ENCODE assay signal across 10 cellular contexts in genomic region chr9:101601904-101602765, GRCh38.
DNase-seq lines count a peak whose midpoint lies in the region; ATAC-seq and TF ChIP-seq lines count a peak whose summit lies in the region.
"Had no signal": no experiment of that assay in that cellular context is flagged by ENCODE, and none has a peak within 500 bp of the region (broad histone marks: within the 10 kb centered on the region; RNA-seq: fewer than 3 reads in every experiment).

No MANE protein-coding gene starts in this region.

- in situ Hi-C loops in astrocyte of the cerebellum (cut with HindIII; ENCODE audit: low sequenced_read_pairs), result no loop called here

- no peaks in the 10 kb centered on the region for H3K27me3 Mint-ChIP-seq in activated naive CD4-positive, alpha-beta T cell treated with anti-CD3 and anti-CD28 coated beads, Interleukin-2, amount 50 U/mL, for 24 hours
- H3K27me3 Mint-ChIP-seq in activated naive CD4-positive, alpha-beta T cell treated with anti-CD3 and anti-CD28 coated beads, Interleukin-2, amount 10 ng/mL, durations not matched to agents 7 days and 5 days, result peaks cover 16% of the 10 kb centered on the region

- TF ChIP-seq CTCF in astrocyte of the cerebellum (IDR thresholded peaks at IDR 0.05; ENCODE audit: low read depth, low read length, missing control alignments), result peak; percentile 69

- H3K27ac Mint-ChIP-seq in activated naive CD4-positive, alpha-beta T cell treated with anti-CD3 and anti-CD28 coated beads, Interleukin-2, amount 50 U/mL, for 24 hours, result no peak overlapping the region
- H3K27ac Mint-ChIP-seq in activated naive CD4-positive, alpha-beta T cell treated with anti-CD3 and anti-CD28 coated beads, Interleukin-2, amount 10 ng/mL, durations not matched to agents 7 days and 5 days, result no peak overlapping the region
- H3K27ac Mint-ChIP-seq: stimulated activated naive CD8-positive, alpha-beta T cell treated with anti-CD3 and anti-CD28 coated beads, Interleukin-15, Interleukin-2, amounts not matched to agents 100 ng/mL and 50 ng/mL, for 24 hours had no signal

- no peak overlapping the region for H3K4me3 ChIP-seq in astrocyte of the cerebellum (ENCODE audit: low read depth, low read length)

- DNase-seq in activated naive CD4-positive, alpha-beta T cell treated with anti-CD3 and anti-CD28 coated beads, Interleukin-2, amount 10 ng/mL, durations not matched to agents 7 days and 5 days, result no peak
- DNase-seq in NCI-H2196 (lab: John Stamatoyannopoulos, UW; ENCODE audit: unreplicated experiment) (peak; percentile 22), astrocyte of the cerebellum (ENCODE audit: low read depth) (peak; percentile 31), iPS DF 4.7 (ENCODE audit: extremely low read depth, low spot score) (peak; percentile 62)
- no peak for DNase-seq in stimulated activated naive CD8-positive, alpha-beta T cell treated with anti-CD3 and anti-CD28 coated beads, Interleukin-15, Interleukin-2, amounts not matched to agents 100 U/mL and 50 U/mL, for 24 hours

- ATAC-seq in HG02885 (IDR thresholded peaks at IDR 0.05; ENCODE audit: poor library complexity, unreplicated experiment), result peak; percentile 77
- peak; percentile 36 for ATAC-seq in stimulated activated naive CD8-positive, alpha-beta T cell treated with anti-CD3 and anti-CD28 coated beads, Interleukin-15, Interleukin-2, amounts not matched to agents 100 U/mL and 50 U/mL, for 24 hours
- ATAC-seq in HG03097 (IDR thresholded peaks at IDR 0.05; ENCODE audit: low FRiP score, unreplicated experiment), result no peak

- CTCF ChIA-PET in activated naive CD4-positive, alpha-beta T cell treated with anti-CD3 and anti-CD28 coated beads, Interleukin-2, amount 10 ng/mL, durations not matched to agents 7 days and 5 days (lab: Charles Lee), result interaction anchor here (0.8 to 1.3 kb wide), 4 partner anchors 9 to 143 kb away, joined by 3 to 5 read pairs (median 3); no protein-coding TSS in a partner anchor

- peaks cover 5% of the 10 kb centered on the region for H3K4me1 Mint-ChIP-seq in activated naive CD4-positive, alpha-beta T cell treated with anti-CD3 and anti-CD28 coated beads, Interleukin-2, amount 50 U/mL, for 24 hours
- H3K4me1 Mint-ChIP-seq in activated naive CD4-positive, alpha-beta T cell treated with anti-CD3 and anti-CD28 coated beads, Interleukin-2, amount 10 ng/mL, durations not matched to agents 7 days and 5 days, result no peaks in the 10 kb centered on the region
- H3K4me1 Mint-ChIP-seq: central memory CD8-positive, alpha-beta T cell had no signal

- peak overlapping the region; percentile 64 for H3K4me3 Mint-ChIP-seq in activated naive CD4-positive, alpha-beta T cell treated with anti-CD3 and anti-CD28 coated beads, Interleukin-2, amount 50 U/mL, for 24 hours
- H3K4me3 Mint-ChIP-seq in activated naive CD4-positive, alpha-beta T cell treated with anti-CD3 and anti-CD28 coated beads, Interleukin-2, amount 10 ng/mL, durations not matched to agents 7 days and 5 days, result no peak overlapping the region
- H3K4me3 Mint-ChIP-seq: central memory CD8-positive, alpha-beta T cell; stimulated activated naive CD8-positive, alpha-beta T cell treated with anti-CD3 and anti-CD28 coated beads, Interleukin-15, Interleukin-2, amounts not matched to agents 100 ng/mL and 50 ng/mL, for 24 hours had no signal

- H3K9me3 Mint-ChIP-seq in activated naive CD4-positive, alpha-beta T cell treated with anti-CD3 and anti-CD28 coated beads, Interleukin-2, amount 50 U/mL, for 24 hours, result no peaks in the 10 kb centered on the region
- H3K9me3 Mint-ChIP-seq in activated naive CD4-positive, alpha-beta T cell treated with anti-CD3 and anti-CD28 coated beads, Interleukin-2, amount 10 ng/mL, durations not matched to agents 7 days and 5 days, result no peaks in the 10 kb centered on the region
- H3K9me3 Mint-ChIP-seq: central memory CD8-positive, alpha-beta T cell; stimulated activated naive CD8-positive, alpha-beta T cell treated with anti-CD3 and anti-CD28 coated beads, Interleukin-15, Interleukin-2, amounts not matched to agents 100 ng/mL and 50 ng/mL, for 24 hours had no signal

- H3K36me3 Mint-ChIP-seq in activated naive CD4-positive, alpha-beta T cell treated with anti-CD3 and anti-CD28 coated beads, Interleukin-2, amount 50 U/mL, for 24 hours, result no peaks in the 10 kb centered on the region
- no peaks in the 10 kb centered on the region for H3K36me3 Mint-ChIP-seq in activated naive CD4-positive, alpha-beta T cell treated with anti-CD3 and anti-CD28 coated beads, Interleukin-2, amount 10 ng/mL, durations not matched to agents 7 days and 5 days

Comparison
In these comparisons a context has a peak if more than half of its experiments do, and no peak if none do; other contexts are left out.
1. DNase-seq: peak in NCI-H2196 (single experiment), astrocyte of the cerebellum (single experiment) and iPS DF 4.7 (single experiment); none in activated naive CD4-positive, alpha-beta T cell treated with anti-CD3 and anti-CD28 coated beads, Interleukin-2, amount 10 ng/mL, durations not matched to agents 7 days and 5 days (single experiment) and stimulated activated naive CD8-positive, alpha-beta T cell treated with anti-CD3 and anti-CD28 coated beads, Interleukin-15, Interleukin-2, amounts not matched to agents 100 U/mL and 50 U/mL, for 24 hours (single experiment).